ENCODE assay signal across 8 cellular contexts in the genomic region with DNA sequence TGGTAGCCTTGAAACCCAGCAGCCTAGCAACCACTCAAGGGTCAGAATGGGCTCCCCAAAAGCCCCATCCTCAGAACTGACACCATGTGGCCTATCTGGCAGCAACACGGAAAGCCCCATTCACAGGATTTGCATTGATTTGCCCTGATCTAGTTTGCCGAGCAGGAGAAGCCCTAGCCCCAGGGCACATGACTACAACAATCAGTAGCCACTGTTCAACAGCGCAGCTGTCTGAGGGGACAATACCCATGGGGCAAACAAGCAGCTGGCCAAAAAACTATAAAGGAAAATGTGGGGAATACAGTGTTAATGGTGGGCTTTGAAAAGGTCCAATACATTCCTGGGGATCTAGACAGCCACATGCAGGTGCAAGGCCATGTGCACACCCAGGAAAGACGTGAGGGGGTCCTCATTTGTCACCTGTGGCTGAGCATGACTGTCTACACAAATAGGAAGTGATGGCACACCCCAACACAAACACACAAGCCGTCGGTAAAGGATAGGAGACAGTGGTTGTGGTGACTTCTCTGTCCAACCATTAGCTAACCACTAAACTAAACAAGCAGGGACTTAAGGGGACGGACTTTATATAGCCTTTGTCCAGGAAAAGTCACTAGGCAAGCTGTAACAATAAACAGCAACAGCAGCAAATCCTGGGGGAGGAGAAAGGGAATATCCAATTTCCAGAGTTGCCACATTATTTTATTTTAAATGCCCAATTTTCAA.
A peak's percentile ranks its signal among the peaks of the same experiment; 100 is the strongest.
DNase-seq lines count a peak whose midpoint lies in the region; ATAC-seq lines count a peak whose summit lies in the region.
"Had no signal": no experiment of that assay in that cellular context is flagged by ENCODE, and none has a peak within 500 bp of the region (broad histone marks: within the 10 kb centered on the region; RNA-seq: fewer than 3 reads in every experiment).

No MANE protein-coding gene starts in this region.

- ATAC-seq in HG02885 (IDR thresholded peaks at IDR 0.05; ENCODE audit: poor library complexity, unreplicated experiment) (peak; percentile 46), T-cell (replicated peaks in 1 of 4) (no peak)

- DNase-seq in GM19240 (ENCODE audit: insufficient read length, low spot score) (peak; percentile 30), T-cell (no peak), stromal cell of bone marrow (ENCODE audit: low read depth) (peak; percentile 35), NCI-H1048 (lab: John Stamatoyannopoulos, UW) (no peak), OCI-M2 (lab: John Stamatoyannopoulos, UW; ENCODE audit: unreplicated experiment) (no peak), SKM-1 treated with dmso at 0.1 percent for 144 hours (lab: John Stamatoyannopoulos, UW; ENCODE audit: unreplicated experiment) (no peak)
- DNase-seq: PC-9 had no signal

- peaks cover 72% of the 10 kb centered on the region for H3K36me3 Mint-ChIP-seq in T-cell

- POLR2A ChIA-PET in T-cell (lab: Charles Lee) = no interaction called here

- H3K9me3 Mint-ChIP-seq in T-cell = peaks cover 0 to 9% (median 0%) of the 10 kb centered on the region in 3 donors

- H3K4me3 Mint-ChIP-seq in T-cell = no peak overlapping the region

- CTCF ChIA-PET in T-cell (lab: Charles Lee) = interaction anchor here in 1 of 2 donors (1.1 to 1.4 kb wide), 2 partner anchors 9 to 86 kb away, joined by 5 to 12 read pairs; no protein-coding TSS in a partner anchor

- peaks cover 43 to 58% (median 49%) of the 10 kb centered on the region in 3 donors for H3K4me1 Mint-ChIP-seq in T-cell

- no peaks in the 10 kb centered on the region for H3K27me3 Mint-ChIP-seq in T-cell

- H3K27ac Mint-ChIP-seq in T-cell = peak overlapping the region; percentile 43 to 66

Comparison
In these comparisons a context has a peak if more than half of its experiments do, and no peak if none do; other contexts are left out.
1. DNase-seq: peak in GM19240 (single experiment) and stromal cell of bone marrow (single experiment); none in T-cell (0 of 34), NCI-H1048 (single experiment), OCI-M2 (single experiment) and SKM-1 treated with dmso at 0.1 percent for 144 hours (single experiment).